1 cellular context compared by ENCODE assay signal in genomic region chr1:55065649-55066048, GRCh38.
A peak's percentile ranks its signal among the peaks of the same experiment; 100 is the strongest.
TF ChIP-seq lines count a peak whose summit lies in the region.

No MANE protein-coding gene starts in this region.

TF ChIP-seq in HepG2, 621 proteins besides CTCF, POLR2A, EP300 and RAD21 (continued from another document):
- TF ChIP-seq, protein P1, sequence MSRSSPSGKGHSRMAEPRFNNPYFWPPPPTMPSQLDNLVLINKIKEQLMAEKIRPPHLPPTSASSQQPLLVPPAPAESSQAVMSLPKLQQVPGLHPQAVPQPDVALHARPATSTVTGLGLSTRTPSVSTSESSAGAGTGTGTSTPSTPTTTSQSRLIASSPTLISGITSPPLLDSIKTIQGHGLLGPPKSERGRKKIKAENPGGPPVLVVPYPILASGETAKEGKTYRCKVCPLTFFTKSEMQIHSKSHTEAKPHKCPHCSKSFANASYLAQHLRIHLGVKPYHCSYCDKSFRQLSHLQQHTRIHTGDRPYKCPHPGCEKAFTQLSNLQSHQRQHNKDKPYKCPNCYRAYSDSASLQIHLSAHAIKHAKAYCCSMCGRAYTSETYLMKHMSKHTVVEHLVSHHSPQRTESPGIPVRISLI (CRISPR knock-in tag; IDR thresholded peaks at IDR 0.05; ENCODE audit: borderline replicate concordance) = no peak
- TF ChIP-seq RBM22 (optimal IDR thresholded peaks at IDR 0.05; ENCODE audit: low read length) = peak; percentile 61
